Comparison of ENCODE assay signal across 11 cellular contexts in genomic region chr14:22549304-22549962, GRCh38. TPM values are rescaled to one million over a fixed set of nuclear protein-coding genes. Genes with fewer than 3 reads are reported as not detected.
DNase-seq lines count a peak whose midpoint lies in the region.
"Had no signal": no experiment of that assay in that cellular context is flagged by ENCODE, and none has a peak within 500 bp of the region (broad histone marks: within the 10 kb centered on the region; RNA-seq: fewer than 3 reads in every experiment).

No MANE protein-coding gene starts in this region.

- no peaks in the 10 kb centered on the region for H3K27me3 Mint-ChIP-seq in activated naive CD4-positive, alpha-beta T cell treated with anti-CD3 and anti-CD28 coated beads for 36 hours (ENCODE audit: low read depth)
- H3K27me3 Mint-ChIP-seq in activated CD4-positive, alpha-beta memory T cell treated with anti-CD3 and anti-CD28 coated beads for 36 hours, result no peaks in the 10 kb centered on the region
- peaks cover 0 to 4% (median 3%) of the 10 kb centered on the region in 3 donors for H3K27me3 Mint-ChIP-seq in immature natural killer cell (ENCODE audit: low read depth in 3 of 3)

- peaks cover 90% of the 10 kb centered on the region for H3K4me1 Mint-ChIP-seq in activated naive CD4-positive, alpha-beta T cell treated with anti-CD3 and anti-CD28 coated beads for 36 hours (ENCODE audit: low read depth)
- H3K4me1 Mint-ChIP-seq in activated CD4-positive, alpha-beta memory T cell treated with anti-CD3 and anti-CD28 coated beads for 36 hours (ENCODE audit: low read depth), result peaks cover 94% of the 10 kb centered on the region
- H3K4me1 Mint-ChIP-seq in immature natural killer cell, result peaks cover 52 to 78% of the 10 kb centered on the region in 2 donors

- H3K9me3 Mint-ChIP-seq in activated naive CD4-positive, alpha-beta T cell treated with anti-CD3 and anti-CD28 coated beads for 36 hours, result no peaks in the 10 kb centered on the region
- H3K9me3 Mint-ChIP-seq in activated CD4-positive, alpha-beta memory T cell treated with anti-CD3 and anti-CD28 coated beads for 36 hours, result no peaks in the 10 kb centered on the region
- no peaks in the 10 kb centered on the region for H3K9me3 Mint-ChIP-seq in immature natural killer cell

- H3K9me3 ChIP-seq in thymus (ENCODE audit: control insufficient read depth), result no peaks in the 10 kb centered on the region

- POLR2A ChIA-PET in activated CD4-positive, alpha-beta memory T cell treated with anti-CD3 and anti-CD28 coated beads for 36 hours (lab: Charles Lee), result interaction anchor here (0.6 to 12.9 kb wide), 22 partner anchors 9 to 824 kb away, joined by 3 to 268 read pairs (median 12); partner anchors contain the start of gene DAD1

- H3K36me3 Mint-ChIP-seq in activated naive CD4-positive, alpha-beta T cell treated with anti-CD3 and anti-CD28 coated beads for 36 hours (ENCODE audit: low read depth), result peaks cover 90% of the 10 kb centered on the region
- peaks cover 90% of the 10 kb centered on the region for H3K36me3 Mint-ChIP-seq in activated CD4-positive, alpha-beta memory T cell treated with anti-CD3 and anti-CD28 coated beads for 36 hours
- H3K36me3 Mint-ChIP-seq in immature natural killer cell, result peaks cover 20 to 40% (median 23%) of the 10 kb centered on the region in 3 donors

- H3K36me3 ChIP-seq in thymus (ENCODE audit: control insufficient read depth, insufficient read depth), result peaks cover 86% of the 10 kb centered on the region

- H3K27me3 ChIP-seq in thymus (ENCODE audit: control insufficient read depth, insufficient read depth), result no peaks in the 10 kb centered on the region

- H3K4me1 ChIP-seq in thymus (ENCODE audit: control insufficient read depth, insufficient read depth, low read length), result peaks cover 87% of the 10 kb centered on the region

- H3K27ac Mint-ChIP-seq in activated naive CD4-positive, alpha-beta T cell treated with anti-CD3 and anti-CD28 coated beads for 36 hours, result peak overlapping the region; percentile 98
- peak overlapping the region; percentile 99 for H3K27ac Mint-ChIP-seq in activated CD4-positive, alpha-beta memory T cell treated with anti-CD3 and anti-CD28 coated beads for 36 hours
- peak overlapping the region; percentile 98 to 100 (median 99) for H3K27ac Mint-ChIP-seq in immature natural killer cell

- WGBS in thymus, result 89% methylated on average over 7 of the region's 7 CpGs

- no peak for DNase-seq in activated naive CD4-positive, alpha-beta T cell treated with anti-CD3 and anti-CD28 coated beads for 36 hours
- no peak for DNase-seq in activated naive CD4-positive, alpha-beta T cell (lab: John Stamatoyannopoulos, UW)
- peak; percentile 43 for DNase-seq in activated CD4-positive, alpha-beta memory T cell treated with anti-CD3 and anti-CD28 coated beads for 36 hours
- no peak for DNase-seq in immature natural killer cell
- DNase-seq in HK-2 (ENCODE audit: unreplicated experiment), result no peak
- no peak for DNase-seq in NOMO-1 treated with DMSO at 0.1 percent for 48 hours (lab: John Stamatoyannopoulos, UW; ENCODE audit: unreplicated experiment)
- DNase-seq in germinal center (ENCODE audit: low spot score), result no peak
- DNase-seq: amniotic stem cell, hippocampal formation, midbrain had no signal

- CTCF ChIA-PET in activated naive CD4-positive, alpha-beta T cell treated with anti-CD3 and anti-CD28 coated beads for 36 hours (lab: Charles Lee), result interaction anchor here (0.7 to 8.0 kb wide), 11 partner anchors 10 to 561 kb away, joined by 3 to 67 read pairs (median 4); no protein-coding TSS in a partner anchor
- CTCF ChIA-PET in activated CD4-positive, alpha-beta memory T cell treated with anti-CD3 and anti-CD28 coated beads for 36 hours (lab: Charles Lee), result interaction anchor here (1.0 to 3.7 kb wide), 10 partner anchors 9 to 826 kb away, joined by 3 to 36 read pairs (median 5); no protein-coding TSS in a partner anchor

- intact Hi-C loops in activated naive CD4-positive, alpha-beta T cell treated with anti-CD3 and anti-CD28 coated beads for 36 hours (cut with micrococcal nuclease), result no loop called here
- intact Hi-C loops in activated CD4-positive, alpha-beta memory T cell treated with anti-CD3 and anti-CD28 coated beads for 36 hours (cut with micrococcal nuclease), result no loop called here

- H3K4me3 ChIP-seq in thymus (ENCODE audit: low read length), result no peak overlapping the region

- H3K27ac ChIP-seq in thymus (ENCODE audit: low read depth), result peak overlapping the region; percentile 91

- peak overlapping the region; percentile 67 for H3K4me3 Mint-ChIP-seq in activated naive CD4-positive, alpha-beta T cell treated with anti-CD3 and anti-CD28 coated beads for 36 hours
- peak overlapping the region; percentile 80 for H3K4me3 Mint-ChIP-seq in activated CD4-positive, alpha-beta memory T cell treated with anti-CD3 and anti-CD28 coated beads for 36 hours
- peak overlapping the region in 4 of 5 donors; percentile 5 to 71 (median 25) for H3K4me3 Mint-ChIP-seq in immature natural killer cell

RNA-seq across cellular contexts. Expression of gene DAD1, which starts 39.6 kb away (rescaled TPM):
- 100 to 1,000 TPM; 219 to 226 TPM for total RNA-seq in activated naive CD4-positive, alpha-beta T cell treated with anti-CD3 and anti-CD28 coated beads for 36 hours
- total RNA-seq in activated CD4-positive, alpha-beta memory T cell treated with anti-CD3 and anti-CD28 coated beads for 36 hours, result 100 to 1,000 TPM; 292 to 305 TPM
- polyA plus RNA-seq in immature natural killer cell (100 to 1,000 TPM; 602 to 622 (median 602) TPM), thymus (237 TPM)

RNA-seq across cellular contexts. Expression of gene ABHD4, which starts 48.7 kb away (rescaled TPM):
- total RNA-seq in activated naive CD4-positive, alpha-beta T cell treated with anti-CD3 and anti-CD28 coated beads for 36 hours, result 10 to 100 TPM; 11.1 to 11.9 TPM
- 10 to 100 TPM; 10.0 to 13.6 TPM for total RNA-seq in activated CD4-positive, alpha-beta memory T cell treated with anti-CD3 and anti-CD28 coated beads for 36 hours
- polyA plus RNA-seq in immature natural killer cell, result 10 to 100 TPM; 16.2 to 37.5 (median 30.8) TPM
- polyA plus RNA-seq in thymus, result 9.3 TPM

Comparison
In these comparisons a context has a peak if more than half of its experiments do, and no peak if none do; other contexts are left out.
1. H3K4me3 Mint-ChIP-seq: peak in every context shown above with its lines; median percentile 80 in activated CD4-positive, alpha-beta memory T cell treated with anti-CD3 and anti-CD28 coated beads for 36 hours; 67 in activated naive CD4-positive, alpha-beta T cell treated with anti-CD3 and anti-CD28 coated beads for 36 hours; 25 in immature natural killer cell.